11 cellular contexts compared by ENCODE assay signal in the genomic region with DNA sequence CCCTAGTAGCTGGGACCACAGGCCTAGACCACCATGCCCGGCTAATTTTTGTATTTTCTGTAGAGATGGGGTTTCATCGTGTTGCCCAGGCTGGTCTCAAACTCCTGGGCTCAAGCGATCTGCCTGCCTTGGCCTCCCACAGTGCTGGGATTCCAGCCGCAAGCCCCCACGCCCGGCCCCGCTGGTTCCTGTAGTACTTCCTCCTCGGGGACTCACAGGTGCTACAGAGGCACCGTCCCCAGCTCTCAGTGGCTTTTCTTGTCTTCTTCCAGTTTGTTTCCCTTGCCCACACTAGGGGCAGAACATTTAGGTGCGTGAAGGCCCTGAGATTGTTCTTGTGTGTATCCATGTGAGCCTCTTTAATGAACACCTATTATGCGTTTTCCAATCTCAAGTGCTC. TPM values are rescaled to one million over a fixed set of nuclear protein-coding genes. Genes with fewer than 3 reads are reported as not detected.
DNase-seq lines count a peak whose midpoint lies in the region; ATAC-seq and TF ChIP-seq lines count a peak whose summit lies in the region.
"Had no signal": no experiment of that assay in that cellular context is flagged by ENCODE, and none has a peak within 500 bp of the region (broad histone marks: within the 10 kb centered on the region; RNA-seq: fewer than 3 reads in every experiment).

No MANE protein-coding gene starts in this region.

- no peaks in the 10 kb centered on the region for H3K27me3 Mint-ChIP-seq in activated T-cell treated with anti-CD3 and anti-CD28 coated beads, Interleukin-2, amount 50 U/mL, for 4 hours (ENCODE audit: low read depth)

- TF ChIP-seq EP300 in transverse colon (IDR thresholded peaks at IDR 0.05; ENCODE audit: low read depth) = no peak

- no peak for TF ChIP-seq CTCF in transverse colon (IDR thresholded peaks at IDR 0.05)

- intact Hi-C loops in transverse colon (cut with DNase I; ENCODE audit: low total_unique reads) = no loop called here

- H3K9me3 ChIP-seq in transverse colon = no peaks in the 10 kb centered on the region

- peaks cover 17% of the 10 kb centered on the region for H3K36me3 Mint-ChIP-seq in activated T-cell treated with anti-CD3 and anti-CD28 coated beads, Interleukin-2, amount 50 U/mL, for 4 hours (ENCODE audit: insufficient read depth)

- TF ChIP-seq POLR2A in transverse colon (IDR thresholded peaks at IDR 0.05) = no peak

- DNase-seq in activated T-cell treated with anti-CD3 and anti-CD28 coated beads, Interleukin-2, amount 50 U/mL, for 4 hours = no peak
- DNase-seq in activated T-cell treated with anti-CD3 and anti-CD28 coated beads for 4 hours = no peak
- DNase-seq in RPMI8226 = peak; percentile 81
- peak; percentile 62 for DNase-seq in germinal center (ENCODE audit: low spot score)
- peak; percentile 58 for DNase-seq in transverse colon
- DNase-seq in NCI-H69 (lab: John Stamatoyannopoulos, UW) = no peak
- no peak for DNase-seq in putamen (ENCODE audit: low spot score)
- DNase-seq in NCI-H345 (lab: John Stamatoyannopoulos, UW) = no peak
- DNase-seq: amygdala, dermis blood vessel endothelial cell had no signal

- no peaks in the 10 kb centered on the region for H3K36me3 ChIP-seq in transverse colon

- no peak for ATAC-seq in activated T-cell treated with anti-CD3 and anti-CD28 coated beads, Interleukin-2, amount 50 U/mL, for 4 hours

- H3K27me3 ChIP-seq in transverse colon = no peaks in the 10 kb centered on the region

- H3K9me3 Mint-ChIP-seq in activated T-cell treated with anti-CD3 and anti-CD28 coated beads, Interleukin-2, amount 50 U/mL, for 4 hours = peaks cover 8% of the 10 kb centered on the region

- in situ Hi-C loops in transverse colon (cut with MboI; ENCODE audit: low pct_ligation_motif_present in 1 of 4, low pct_unique_long_range_greater_than_20kb in 1 of 4, low sequenced_read_pairs in 3 of 4) = loop anchor here in 1 of 4 donors (25.0 kb wide), 1 partner anchor 234 kb away; a partner anchor contains a TSS

- H3K4me3 ChIP-seq in transverse colon = no peak overlapping the region

- WGBS in transverse colon (ENCODE audit: low coverage in 1 of 2), 2 donors = 71% methylated on average over 11 of the region's 11 CpGs; no CpG with 5 or more reads in 1 of the 2 donors

- H3K4me1 Mint-ChIP-seq in activated T-cell treated with anti-CD3 and anti-CD28 coated beads, Interleukin-2, amount 50 U/mL, for 4 hours (ENCODE audit: low read depth) = peaks cover 67% of the 10 kb centered on the region

- peaks cover 4 to 36% (median 12%) of the 10 kb centered on the region in 4 donors for H3K4me1 ChIP-seq in transverse colon

- peak overlapping the region; percentile 60 to 80 (median 70) for H3K27ac ChIP-seq in transverse colon

- H3K4me3 Mint-ChIP-seq in activated T-cell treated with anti-CD3 and anti-CD28 coated beads, Interleukin-2, amount 50 U/mL, for 4 hours = peak overlapping the region; percentile 81

RNA-seq across cellular contexts. Expression of a gene that starts 0.8 kb away (rescaled TPM):
- under 1 TPM in 2 of 3 donors, not detected in 1; 0.13 to 0.27 TPM for total RNA-seq in activated T-cell treated with anti-CD3 and anti-CD28 coated beads, Interleukin-2, amount 50 U/mL, for 4 hours
- total RNA-seq in transverse colon = 1 to 10 TPM in 2 of 4 donors, not detected in 2; 1.6 to 4.4 TPM
- total RNA-seq: dermis blood vessel endothelial cell, MCF 10A had no signal

Comparison
In these comparisons a context has a peak if more than half of its experiments do, and no peak if none do; other contexts are left out.
1. DNase-seq: peak in RPMI8226 (single experiment), germinal center (single experiment) and transverse colon (single experiment); none in activated T-cell treated with anti-CD3 and anti-CD28 coated beads, Interleukin-2, amount 50 U/mL, for 4 hours (single experiment), activated T-cell treated with anti-CD3 and anti-CD28 coated beads for 4 hours (single experiment), NCI-H69 (single experiment), putamen (single experiment) and NCI-H345 (single experiment).